ENCODE assay signal across 8 cellular contexts in the genomic region with DNA sequence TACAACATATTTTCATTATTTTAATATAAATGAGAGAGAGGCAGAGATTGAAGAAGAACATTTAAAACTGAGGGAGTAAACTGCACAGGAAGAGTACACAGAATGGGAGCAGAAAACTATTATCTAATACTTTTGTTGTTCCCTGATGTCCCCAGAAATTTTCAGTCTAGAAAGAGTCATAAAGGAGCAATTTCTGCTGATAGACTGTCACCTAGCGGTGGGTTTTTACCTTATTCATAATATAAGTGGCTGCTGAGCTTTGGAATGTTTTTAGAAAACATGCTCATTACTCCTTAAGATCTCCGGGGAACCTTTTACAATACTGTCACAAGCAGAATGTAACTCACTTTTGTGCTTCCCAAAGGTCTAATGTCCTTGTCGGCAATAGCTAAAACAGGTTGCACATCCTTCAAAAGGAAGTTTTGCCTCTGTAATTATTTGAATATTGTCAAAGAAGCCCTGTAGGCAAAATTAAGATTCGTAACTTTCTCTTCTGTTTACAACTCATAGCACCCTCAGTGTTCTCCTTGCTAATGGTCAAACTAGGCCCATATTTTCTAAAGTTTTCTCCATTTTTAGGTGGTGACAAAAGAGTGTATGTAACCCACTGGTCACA. TPM values are rescaled to one million over a fixed set of nuclear protein-coding genes. Genes with fewer than 3 reads are reported as not detected.
DNase-seq lines count a peak whose midpoint lies in the region; ATAC-seq, FAIRE-seq and TF ChIP-seq lines count a peak whose summit lies in the region.

No MANE protein-coding gene starts in this region.

- no peak for TF ChIP-seq POLR2A in Peyer's patch (IDR thresholded peaks at IDR 0.05)
- no peak for TF ChIP-seq POLR2A in endothelial cell of umbilical vein (IDR thresholded peaks at IDR 0.05; ENCODE audit: low read depth, low read length)

- peaks cover 5% of the 10 kb centered on the region for H3K4me1 Mint-ChIP-seq in osteocyte (ENCODE audit: unreplicated experiment)

- H3K4me1 ChIP-seq in Peyer's patch (no peaks in the 10 kb centered on the region), endothelial cell of umbilical vein (ENCODE audit: control insufficient read depth, extremely low read depth, insufficient read depth, low read length) (peaks cover 5% of the 10 kb centered on the region)

- H3K9me3 ChIP-seq in Peyer's patch (no peaks in the 10 kb centered on the region), endothelial cell of umbilical vein (replicated peaks; ENCODE audit: control insufficient read depth, insufficient read depth, low read length) (no peaks in the 10 kb centered on the region)

- H2AFZ ChIP-seq in endothelial cell of umbilical vein (ENCODE audit: low read depth, low read length) = no peak overlapping the region

- no peak overlapping the region for H3K4me3 Mint-ChIP-seq in osteocyte (ENCODE audit: unreplicated experiment)

- H3K9ac ChIP-seq in endothelial cell of umbilical vein (replicated peaks; ENCODE audit: extremely low read depth, insufficient read depth, low read length) = no peak overlapping the region

- no peak for ATAC-seq in GM18520 (IDR thresholded peaks at IDR 0.05; ENCODE audit: unreplicated experiment)

- no peaks in the 10 kb centered on the region for H3K9me1 ChIP-seq in endothelial cell of umbilical vein (replicated peaks; ENCODE audit: control insufficient read depth, extremely low read depth, insufficient read depth, low read length)

- H3K36me3 Mint-ChIP-seq in osteocyte (ENCODE audit: unreplicated experiment) = no peaks in the 10 kb centered on the region

- dilution Hi-C loops in endothelial cell of umbilical vein (cut with MboI; ENCODE audit: extremely low pct_ligation_motif_present, low sequenced_read_pairs) = no loop called here

- POLR2A ChIA-PET in endothelial cell of umbilical vein (lab: Charles Lee) = no interaction called here

- no peak overlapping the region for H3K27ac ChIP-seq in Peyer's patch
- H3K27ac ChIP-seq in endothelial cell of umbilical vein (ENCODE audit: insufficient read depth, low read depth, low read length) = no peak overlapping the region

- BruUV-seq in endothelial cell of umbilical vein (replicated peaks; lab: Mats Ljungman, UMichigan) = no TSS peak

- TF ChIP-seq CTCF in Peyer's patch (IDR thresholded peaks at IDR 0.05) (peak; percentile 48 to 92 (median 84)), endothelial cell of umbilical vein (IDR thresholded peaks at IDR 0.05; ENCODE audit: extremely low read depth in 1 of 2, insufficient read depth in 1 of 2, low read depth in 1 of 2, low read length in 2 of 2) (peak; percentile 32 to 51), osteocyte (IDR thresholded peaks at IDR 0.05) (peak; percentile 84)

- no peaks in the 10 kb centered on the region for H4K20me1 ChIP-seq in endothelial cell of umbilical vein (replicated peaks; ENCODE audit: control insufficient read depth, extremely low read depth, insufficient read depth, low read length)

- H3K27me3 ChIP-seq in Peyer's patch (no peaks in the 10 kb centered on the region), endothelial cell of umbilical vein (ENCODE audit: control insufficient read depth in 2 of 2, insufficient read depth in 2 of 2, low read length in 2 of 2) (peaks cover 18 to 34% of the 10 kb centered on the region in 2 experiments), H7 (ENCODE audit: control insufficient read depth, insufficient read depth, low read length) (peaks cover 25% of the 10 kb centered on the region)

- peak; percentile 62 for FAIRE-seq in endothelial cell of umbilical vein (lab: Jason Lieb, UNC)

- CTCF ChIA-PET in endothelial cell of umbilical vein (lab: Charles Lee) = interaction anchor here (0.6 to 11.1 kb wide), 21 partner anchors 8 to 1306 kb away, joined by 3 to 891 read pairs (median 5); partner anchors contain the start of genes RGS16 and RNASEL

- H3K27ac Mint-ChIP-seq in osteocyte (ENCODE audit: unreplicated experiment) = no peak overlapping the region

- no peaks in the 10 kb centered on the region for H3K79me2 ChIP-seq in endothelial cell of umbilical vein (ENCODE audit: control insufficient read depth, insufficient read depth, low read length)

- H3K36me3 ChIP-seq in Peyer's patch (no peaks in the 10 kb centered on the region), endothelial cell of umbilical vein (ENCODE audit: control insufficient read depth in 2 of 2, extremely low read depth in 1 of 2, insufficient read depth in 2 of 2, low read length in 2 of 2) (no peaks in the 10 kb centered on the region), H7 (replicated peaks; ENCODE audit: control insufficient read depth, insufficient read depth, low read length) (no peaks in the 10 kb centered on the region)

- intact Hi-C loops in endothelial cell of umbilical vein (cut with micrococcal nuclease) = loop anchor here (1.0 to 5.0 kb wide), 4 partner anchors 167 to 392 kb away; partner anchors contain the start of gene GLUL

- H3K27me3 Mint-ChIP-seq in osteocyte (ENCODE audit: unreplicated experiment) = peaks cover 28% of the 10 kb centered on the region

- peak; percentile 67 for DNase-seq in DMS79 treated with DMSO at 0.1 percent for 48 hours (lab: John Stamatoyannopoulos, UW)
- DNase-seq in Jurkat, Clone E6-1 (ENCODE audit: low read depth, low spot score) = peak; percentile 36
- no peak for DNase-seq in Peyer's patch
- DNase-seq in endothelial cell of umbilical vein (ENCODE audit: low read depth, low spot score) = peak; percentile 40
- DNase-seq in osteocyte (ENCODE audit: extremely low spot score, unreplicated experiment) = no peak
- DNase-seq in H7 = no peak
- no peak for DNase-seq in HuH-7.5 (ENCODE audit: low spot score)

- no peak overlapping the region for H3K4me2 ChIP-seq in endothelial cell of umbilical vein (ENCODE audit: insufficient read depth, low read length)

- no peaks in the 10 kb centered on the region for H3K9me3 Mint-ChIP-seq in osteocyte (ENCODE audit: unreplicated experiment)

- H3K4me3 ChIP-seq in Jurkat, Clone E6-1 (ENCODE audit: low read length) = no peak overlapping the region
- H3K4me3 ChIP-seq in Peyer's patch (no peak overlapping the region), endothelial cell of umbilical vein (replicated peaks in 1 of 3; ENCODE audit: insufficient read depth in 1 of 3, low read depth in 1 of 3, low read length in 3 of 3) (no peak overlapping the region), H7 (ENCODE audit: insufficient read depth, low read depth, low read length) (no peak overlapping the region)

TF ChIP-seq in endothelial cell of umbilical vein, 7 proteins besides CTCF, POLR2A, EP300 and RAD21:
- TF ChIP-seq GATA2 (IDR thresholded peaks at IDR 0.05; ENCODE audit: insufficient read depth, insufficient read length, low read depth, low read length) (no peak), MAX (IDR thresholded peaks at IDR 0.05; ENCODE audit: insufficient read depth, insufficient read length) (no peak), MYC (IDR thresholded peaks at IDR 0.05; ENCODE audit: low read depth, low read length) (no peak), EZH2 (IDR thresholded peaks at IDR 0.05; ENCODE audit: borderline replicate concordance, low read depth, low read length, severe bottlenecking) (no peak), POLR2AphosphoS5 (IDR thresholded peaks at IDR 0.05; ENCODE audit: insufficient read depth, low read depth, low read length) (no peak), JUN (IDR thresholded peaks at IDR 0.05; ENCODE audit: borderline replicate concordance, insufficient read depth, insufficient read length, low read depth) (no peak), FOS (IDR thresholded peaks at IDR 0.05; ENCODE audit: borderline replicate concordance, insufficient read depth, low read length) (no peak)

RNA-seq across cellular contexts. Expression of gene NPL, which starts 4.9 kb away (rescaled TPM):
- polyA plus RNA-seq in Jurkat, Clone E6-1 (2012; ENCODE audit: insufficient read depth, insufficient read length) = 19.0 TPM
- 10 to 100 TPM in 2 of 4 donors, 1 to 10 TPM in 2; 2.3 to 10.7 (median 7.4) TPM for total RNA-seq in Peyer's patch
- total RNA-seq in endothelial cell of umbilical vein = 0.75 and 1.3 TPM in 2 replicates
- polyA plus RNA-seq in endothelial cell of umbilical vein = 0.14 TPM in 1 of 2 replicates, not detected in the other
- 0.23 and 0.32 TPM in 2 replicates for polyA plus RNA-seq in endothelial cell of umbilical vein (2011; cell fraction: cytosol; rRNA removed)
- polyA plus RNA-seq in endothelial cell of umbilical vein (2011; cell fraction: nucleus; rRNA removed) = 0.74 and 0.83 TPM in 2 replicates
- 0.27 and 0.55 TPM in 2 replicates for polyA plus RNA-seq in endothelial cell of umbilical vein (2012)
- 1.0 TPM in 1 of 2 replicates, not detected in the other for polyA minus RNA-seq in endothelial cell of umbilical vein
- polyA minus RNA-seq in endothelial cell of umbilical vein (2011; cell fraction: cytosol; rRNA and poly(A)+ RNA removed) = 3.1 TPM
- not detected in 2 replicates for polyA minus RNA-seq in endothelial cell of umbilical vein (2011; cell fraction: nucleus; rRNA and poly(A)+ RNA removed)
- 4.0 and 4.2 TPM in 2 replicates for total RNA-seq in osteocyte
- 2.0 and 8.1 TPM in 2 replicates for total RNA-seq in H7 (2014; rRNA removed; shearing (Covaris generic))

RNA-seq across cellular contexts. Expression of gene DHX9, which starts 54.5 kb away (rescaled TPM):
- polyA plus RNA-seq in Jurkat, Clone E6-1 (2012; ENCODE audit: insufficient read depth, insufficient read length) = 167 TPM
- 100 to 1,000 TPM in 1 of 4 donors, 10 to 100 TPM in 3; 35.7 to 116 (median 63.5) TPM for total RNA-seq in Peyer's patch
- 219 and 220 TPM in 2 replicates for total RNA-seq in endothelial cell of umbilical vein
- 93.1 and 142 TPM in 2 replicates for polyA plus RNA-seq in endothelial cell of umbilical vein
- polyA plus RNA-seq in endothelial cell of umbilical vein (2011; cell fraction: cytosol; rRNA removed) = 150 and 175 TPM in 2 replicates
- polyA plus RNA-seq in endothelial cell of umbilical vein (2011; cell fraction: nucleus; rRNA removed) = 203 and 301 TPM in 2 replicates
- 107 and 168 TPM in 2 replicates for polyA plus RNA-seq in endothelial cell of umbilical vein (2012)
- polyA minus RNA-seq in endothelial cell of umbilical vein = 261 and 270 TPM in 2 replicates
- polyA minus RNA-seq in endothelial cell of umbilical vein (2011; cell fraction: cytosol; rRNA and poly(A)+ RNA removed) = 116 TPM
- polyA minus RNA-seq in endothelial cell of umbilical vein (2011; cell fraction: nucleus; rRNA and poly(A)+ RNA removed) = 173 and 247 TPM in 2 replicates
- 137 and 146 TPM in 2 replicates for total RNA-seq in osteocyte
- total RNA-seq in H7 (2014; rRNA removed; shearing (Covaris generic)) = 170 and 177 TPM in 2 replicates

Comparison
In these comparisons a context has a peak if more than half of its experiments do, and no peak if none do; other contexts are left out.
1. DNase-seq: peak in DMS79 treated with DMSO at 0.1 percent for 48 hours (single experiment), Jurkat, Clone E6-1 (single experiment) and endothelial cell of umbilical vein (single experiment); none in Peyer's patch (0 of 3), osteocyte (single experiment), H7 (single experiment) and HuH-7.5 (single experiment).
2. Peak in every context shown above with its lines, with median percentiles within 50 percentile points of each other: CTCF ChIP-seq.